ENCODE assay signal across 13 cellular contexts in genomic region chr1:162055062-162055461, GRCh38. TPM values are rescaled to one million over a fixed set of nuclear protein-coding genes. Genes with fewer than 3 reads are reported as not detected.
A peak's percentile ranks its signal among the peaks of the same experiment; 100 is the strongest.
DNase-seq lines count a peak whose midpoint lies in the region; ATAC-seq and TF ChIP-seq lines count a peak whose summit lies in the region.
"Had no signal": no experiment of that assay in that cellular context is flagged by ENCODE, and none has a peak within 500 bp of the region (broad histone marks: within the 10 kb centered on the region; RNA-seq: fewer than 3 reads in every experiment).

No MANE protein-coding gene starts in this region.

- no peak for TF ChIP-seq POLR2A in sigmoid colon (IDR thresholded peaks at IDR 0.05)

- TF ChIP-seq CTCF in astrocyte of the cerebellum (IDR thresholded peaks at IDR 0.05; ENCODE audit: low read depth, low read length, missing control alignments) (peak; percentile 4), kidney epithelial cell (IDR thresholded peaks at IDR 0.05; ENCODE audit: insufficient read depth, low read length, poor library complexity, severe bottlenecking) (no peak), sigmoid colon (IDR thresholded peaks at IDR 0.05) (no peak)

- no peak for TF ChIP-seq EP300 in sigmoid colon (IDR thresholded peaks at IDR 0.05)

- no peaks in the 10 kb centered on the region for H3K9me3 ChIP-seq in sigmoid colon
- H3K9me3 ChIP-seq: thoracic aorta had no signal

- intact Hi-C loops in sigmoid colon (cut with DNase I): no loop called here

- H3K4me3 ChIP-seq in astrocyte of the cerebellum (ENCODE audit: low read depth, low read length) (no peak overlapping the region), kidney epithelial cell (ENCODE audit: low read depth, low read length) (no peak overlapping the region), sigmoid colon (no peak overlapping the region)
- H3K4me3 ChIP-seq: thoracic aorta had no signal

- H3K36me3 ChIP-seq in kidney epithelial cell (ENCODE audit: control insufficient read depth, insufficient read depth, low read length) (no peaks in the 10 kb centered on the region), sigmoid colon (no peaks in the 10 kb centered on the region)
- H3K36me3 ChIP-seq: thoracic aorta had no signal

- no peaks in the 10 kb centered on the region for H3K27me3 ChIP-seq in kidney epithelial cell (ENCODE audit: control insufficient read depth, insufficient read depth, low read length)
- H3K27me3 ChIP-seq in sigmoid colon: no peaks in the 10 kb centered on the region

- no peak overlapping the region for H3K27ac ChIP-seq in sigmoid colon
- H3K27ac ChIP-seq: thoracic aorta, VCaP had no signal

- no peak for ATAC-seq in GM21515 (IDR thresholded peaks at IDR 0.05; ENCODE audit: unreplicated experiment)
- ATAC-seq: activated T-cell treated with anti-CD3 and anti-CD28 coated beads, Interleukin-2, amount 50 U/mL, for 4 hours had no signal

- in situ Hi-C loops in astrocyte of the cerebellum (cut with HindIII; ENCODE audit: low sequenced_read_pairs): no loop called here

- 67 to 74% methylated on average over 3 of the region's 3 CpGs for WGBS in sigmoid colon, 2 donors

- H3K4me1 ChIP-seq in sigmoid colon: peaks cover 0 to 6% (median 0%) of the 10 kb centered on the region in 4 donors

- peak; percentile 33 for DNase-seq in AG20443 (ENCODE audit: low spot score)
- peak; percentile 80 for DNase-seq in HS-5 (ENCODE audit: low read depth)
- peak; percentile 63 for DNase-seq in astrocyte of the cerebellum (ENCODE audit: low read depth)
- DNase-seq in kidney epithelial cell (ENCODE audit: low read depth): peak; percentile 71
- DNase-seq in sigmoid colon: no peak
- DNase-seq in ureter (ENCODE audit: low spot score): no peak
- DNase-seq in activated naive CD4-positive, alpha-beta T cell treated with Interleukin-2 at 50 U/mL for 16 hours: no peak
- DNase-seq: activated T-cell treated with anti-CD3 and anti-CD28 coated beads, Interleukin-2, amount 50 U/mL, for 4 hours; NCI-H1105; stimulated activated CD4-positive, alpha-beta T cell treated with anti-CD3 and anti-CD28 coated beads, Interleukin-4, amount 100 ng/mL, for 24 hours had no signal

RNA-seq across cellular contexts. Expression of gene NOS1AP, which starts 14.4 kb away (rescaled TPM):
- 0.62 and 0.79 TPM in 2 replicates for total RNA-seq in kidney epithelial cell
- total RNA-seq in sigmoid colon: 10 to 100 TPM in 1 of 4 donors, 1 to 10 TPM in 3; 4.6 to 11.9 (median 7.2) TPM
- polyA plus RNA-seq in sigmoid colon: 1 to 10 TPM; 1.2 to 3.5 (median 3.1) TPM
- total RNA-seq in ureter: 7.0 TPM

RNA-seq across cellular contexts. Expression of gene OLFML2B, which starts 31.4 kb away (rescaled TPM):
- total RNA-seq in kidney epithelial cell: 3.1 and 5.5 TPM in 2 replicates
- total RNA-seq in sigmoid colon: 10 to 100 TPM; 14.3 to 27.4 (median 20.2) TPM
- 1 to 10 TPM; 1.2 to 5.3 (median 3.5) TPM for polyA plus RNA-seq in sigmoid colon
- total RNA-seq in ureter: 3.4 TPM

Comparison
In these comparisons a context has a peak if more than half of its experiments do, and no peak if none do; other contexts are left out.
1. DNase-seq: peak in AG20443 (single experiment), HS-5 (single experiment), astrocyte of the cerebellum (single experiment) and kidney epithelial cell (single experiment); none in sigmoid colon (single experiment), ureter (single experiment) and activated naive CD4-positive, alpha-beta T cell treated with Interleukin-2 at 50 U/mL for 16 hours (single experiment).